Comparison of ENCODE assay signal across 19 cellular contexts in the genomic region with DNA sequence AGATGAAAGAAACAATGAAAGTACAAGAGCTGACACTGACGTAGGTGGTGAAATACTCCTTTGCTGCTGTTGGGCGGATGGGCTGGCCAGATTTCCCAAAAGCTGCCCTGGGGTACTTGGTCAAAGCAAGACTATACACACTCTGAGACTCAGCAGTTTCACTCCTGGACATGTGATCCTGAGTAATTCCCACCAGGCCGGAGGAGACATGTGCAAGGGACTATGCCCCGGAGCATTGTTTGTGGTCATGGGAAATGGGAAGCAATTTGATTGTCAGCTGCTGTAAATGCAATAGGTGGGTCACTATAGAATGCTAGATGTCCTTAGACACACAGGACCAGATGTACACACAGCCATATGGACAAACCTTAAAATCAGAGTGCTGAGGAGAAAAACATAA.
DNase-seq lines count a peak whose midpoint lies in the region; ATAC-seq and TF ChIP-seq lines count a peak whose summit lies in the region.
"Had no signal": no experiment of that assay in that cellular context is flagged by ENCODE, and none has a peak within 500 bp of the region (broad histone marks: within the 10 kb centered on the region; RNA-seq: fewer than 3 reads in every experiment).

No MANE protein-coding gene starts in this region.

- H3K27me3 Mint-ChIP-seq in immature natural killer cell (ENCODE audit: low read depth in 3 of 3) = peaks cover 0 to 4% (median 2%) of the 10 kb centered on the region in 3 donors
- H3K27me3 Mint-ChIP-seq: CD4-positive, CD25-positive, alpha-beta regulatory T cell; naive thymus-derived CD8-positive, alpha-beta T cell had no signal

- H3K9me3 ChIP-seq in SJCRH30 (replicated peaks) (no peaks in the 10 kb centered on the region), mucosa of descending colon (no peaks in the 10 kb centered on the region)
- H3K9me3 ChIP-seq: pancreas, thyroid gland had no signal

- H3K27ac Mint-ChIP-seq in immature natural killer cell = no peak overlapping the region
- H3K27ac Mint-ChIP-seq: activated naive CD4-positive, alpha-beta T cell treated with anti-CD3 and anti-CD28 coated beads, Interleukin-2, amount 50 U/mL, for 72 hours had no signal

- peak; percentile 54 for DNase-seq in ELR (ENCODE audit: low read depth)
- peak; percentile 57 to 80 for DNase-seq in SJCRH30
- DNase-seq in mucosa of descending colon = peak in 1 of 3 donors; percentile 22
- no peak for DNase-seq in caudate nucleus (lab: John Stamatoyannopoulos, UW)
- DNase-seq in immature natural killer cell = no peak
- DNase-seq: activated CD4-positive, alpha-beta T cell treated with anti-CD3 and anti-CD28 coated beads for 1 hour; CD4-positive, CD25-positive, alpha-beta regulatory T cell; DMS53; mesendoderm; naive thymus-derived CD8-positive, alpha-beta T cell; pancreas; stimulated activated CD4-positive, alpha-beta T cell treated with anti-CD3 and anti-CD28 coated beads, Interleukin-1b, Interleukin-23, amount 100 ng/mL, for 48 hours; stimulated activated naive CD4-positive, alpha-beta T cell; thyroid gland had no signal

- H3K36me3 Mint-ChIP-seq in immature natural killer cell = no peaks in the 10 kb centered on the region
- H3K36me3 Mint-ChIP-seq: activated naive CD4-positive, alpha-beta T cell treated with anti-CD3 and anti-CD28 coated beads, Interleukin-2, amount 50 U/mL, for 72 hours had no signal

- intact Hi-C loops in mucosa of descending colon (cut with DNase I, micrococcal nuclease) = no loop called here

- H3K4me1 ChIP-seq in SJCRH30 = peaks cover 24% of the 10 kb centered on the region
- no peaks in the 10 kb centered on the region for H3K4me1 ChIP-seq in mucosa of descending colon (ENCODE audit: low read depth)

- no peak for TF ChIP-seq CTCF in mucosa of descending colon (IDR thresholded peaks at IDR 0.05)

- no peak overlapping the region for H3K4me3 Mint-ChIP-seq in immature natural killer cell
- H3K4me3 Mint-ChIP-seq: CD4-positive, CD25-positive, alpha-beta regulatory T cell; naive thymus-derived CD8-positive, alpha-beta T cell had no signal

- H3K27ac ChIP-seq in SJCRH30 = no peak overlapping the region
- H3K27ac ChIP-seq in caudate nucleus (ENCODE audit: low read depth, low read length) = no peak overlapping the region
- H3K27ac ChIP-seq: KMS-11, pancreas, thyroid gland had no signal

- no peaks in the 10 kb centered on the region for H3K4me1 Mint-ChIP-seq in immature natural killer cell

- ATAC-seq in esophagus mucosa = peak; percentile 26
- ATAC-seq in mucosa of descending colon = peak; percentile 31
- no peak for ATAC-seq in GM21576 (IDR thresholded peaks at IDR 0.05; ENCODE audit: unreplicated experiment)
- no peak for ATAC-seq in HG02885 (IDR thresholded peaks at IDR 0.05; ENCODE audit: poor library complexity, unreplicated experiment)
- ATAC-seq: activated naive CD4-positive, alpha-beta T cell treated with anti-CD3 and anti-CD28 coated beads, Interleukin-2, amount 50 U/mL, for 72 hours; naive thymus-derived CD8-positive, alpha-beta T cell had no signal

- H3K9me3 Mint-ChIP-seq in immature natural killer cell = peaks cover 0 to 1% (median 0%) of the 10 kb centered on the region in 6 donors
- H3K9me3 Mint-ChIP-seq: activated naive CD4-positive, alpha-beta T cell treated with anti-CD3 and anti-CD28 coated beads, Interleukin-2, amount 50 U/mL, for 72 hours; naive thymus-derived CD8-positive, alpha-beta T cell had no signal

- no peaks in the 10 kb centered on the region for H3K36me3 ChIP-seq in SJCRH30
- H3K36me3 ChIP-seq in mucosa of descending colon (ENCODE audit: low read depth) = no peaks in the 10 kb centered on the region
- H3K36me3 ChIP-seq: pancreas, thyroid gland had no signal

- H3K4me3 ChIP-seq in SJCRH30 (no peak overlapping the region), mucosa of descending colon (no peak overlapping the region)
- H3K4me3 ChIP-seq: pancreas, thyroid gland had no signal

- no peaks in the 10 kb centered on the region for H3K27me3 ChIP-seq in SJCRH30
- H3K27me3 ChIP-seq: pancreas, thyroid gland had no signal

Comparison
In these comparisons a context has a peak if more than half of its experiments do, and no peak if none do; other contexts are left out.
1. DNase-seq: peak in ELR (single experiment) and SJCRH30 (2 of 2); none in caudate nucleus (0 of 61) and immature natural killer cell (0 of 3).
2. ATAC-seq: peak in esophagus mucosa (single experiment) and mucosa of descending colon (single experiment); none in GM21576 (single experiment) and HG02885 (single experiment).